ENCODE assay signal across 1 cellular context in the genomic region with DNA sequence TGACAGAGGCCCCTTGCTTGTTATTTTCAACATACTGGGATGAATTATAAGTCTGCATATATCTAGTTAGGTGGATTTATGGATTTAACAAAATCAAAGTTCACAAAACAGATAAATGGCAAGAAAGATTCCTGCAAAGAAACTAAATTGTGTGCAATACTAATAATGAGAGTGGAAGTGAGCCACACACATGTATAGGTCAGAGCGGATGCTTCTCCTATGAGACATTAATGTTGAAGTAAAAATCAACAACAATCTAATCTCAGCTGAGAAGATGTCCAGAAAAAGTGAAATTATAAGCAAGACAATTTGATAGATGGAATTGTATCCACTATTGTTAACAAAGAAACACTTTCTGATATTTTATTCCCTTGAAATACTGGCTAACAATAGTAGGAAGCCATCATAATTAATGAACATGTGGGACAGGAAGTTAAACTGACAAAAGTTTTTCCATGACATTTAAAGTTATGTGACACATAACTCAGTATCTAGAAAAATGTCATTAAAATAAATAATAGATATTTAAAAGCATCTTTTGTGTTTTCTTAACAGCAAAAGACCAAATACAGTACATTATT.
TF ChIP-seq lines count a peak whose summit lies in the region.

No MANE protein-coding gene starts in this region.

TF ChIP-seq in SK-N-SH treated with all-trans-retinoic acid at 6 μM for 48 hours, 23 proteins besides CTCF, POLR2A, EP300 and RAD21 (continued from another document):
- TF ChIP-seq, protein P1, sequence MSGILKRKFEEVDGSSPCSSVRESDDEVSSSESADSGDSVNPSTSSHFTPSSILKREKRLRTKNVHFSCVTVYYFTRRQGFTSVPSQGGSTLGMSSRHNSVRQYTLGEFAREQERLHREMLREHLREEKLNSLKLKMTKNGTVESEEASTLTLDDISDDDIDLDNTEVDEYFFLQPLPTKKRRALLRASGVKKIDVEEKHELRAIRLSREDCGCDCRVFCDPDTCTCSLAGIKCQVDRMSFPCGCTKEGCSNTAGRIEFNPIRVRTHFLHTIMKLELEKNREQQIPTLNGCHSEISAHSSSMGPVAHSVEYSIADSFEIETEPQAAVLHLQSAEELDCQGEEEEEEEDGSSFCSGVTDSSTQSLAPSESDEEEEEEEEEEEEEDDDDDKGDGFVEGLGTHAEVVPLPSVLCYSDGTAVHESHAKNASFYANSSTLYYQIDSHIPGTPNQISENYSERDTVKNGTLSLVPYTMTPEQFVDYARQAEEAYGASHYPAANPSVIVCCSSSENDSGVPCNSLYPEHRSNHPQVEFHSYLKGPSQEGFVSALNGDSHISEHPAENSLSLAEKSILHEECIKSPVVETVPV (CRISPR knock-in tag; IDR thresholded peaks at IDR 0.05), result no peak
- TF ChIP-seq BACH2 (CRISPR knock-in tag; IDR thresholded peaks at IDR 0.05; ENCODE audit: borderline replicate concordance), result no peak
- TF ChIP-seq ZFP30 (CRISPR knock-in tag; IDR thresholded peaks at IDR 0.05), result no peak
- no peak for TF ChIP-seq ZC3H10 (CRISPR knock-in tag; IDR thresholded peaks at IDR 0.05)
- no peak for TF ChIP-seq ZNF8 (CRISPR knock-in tag; IDR thresholded peaks at IDR 0.05)
- TF ChIP-seq ZFP3 (CRISPR knock-in tag; IDR thresholded peaks at IDR 0.05), result no peak
